Comparison of ENCODE assay signal across 1 cellular context in the genomic region with DNA sequence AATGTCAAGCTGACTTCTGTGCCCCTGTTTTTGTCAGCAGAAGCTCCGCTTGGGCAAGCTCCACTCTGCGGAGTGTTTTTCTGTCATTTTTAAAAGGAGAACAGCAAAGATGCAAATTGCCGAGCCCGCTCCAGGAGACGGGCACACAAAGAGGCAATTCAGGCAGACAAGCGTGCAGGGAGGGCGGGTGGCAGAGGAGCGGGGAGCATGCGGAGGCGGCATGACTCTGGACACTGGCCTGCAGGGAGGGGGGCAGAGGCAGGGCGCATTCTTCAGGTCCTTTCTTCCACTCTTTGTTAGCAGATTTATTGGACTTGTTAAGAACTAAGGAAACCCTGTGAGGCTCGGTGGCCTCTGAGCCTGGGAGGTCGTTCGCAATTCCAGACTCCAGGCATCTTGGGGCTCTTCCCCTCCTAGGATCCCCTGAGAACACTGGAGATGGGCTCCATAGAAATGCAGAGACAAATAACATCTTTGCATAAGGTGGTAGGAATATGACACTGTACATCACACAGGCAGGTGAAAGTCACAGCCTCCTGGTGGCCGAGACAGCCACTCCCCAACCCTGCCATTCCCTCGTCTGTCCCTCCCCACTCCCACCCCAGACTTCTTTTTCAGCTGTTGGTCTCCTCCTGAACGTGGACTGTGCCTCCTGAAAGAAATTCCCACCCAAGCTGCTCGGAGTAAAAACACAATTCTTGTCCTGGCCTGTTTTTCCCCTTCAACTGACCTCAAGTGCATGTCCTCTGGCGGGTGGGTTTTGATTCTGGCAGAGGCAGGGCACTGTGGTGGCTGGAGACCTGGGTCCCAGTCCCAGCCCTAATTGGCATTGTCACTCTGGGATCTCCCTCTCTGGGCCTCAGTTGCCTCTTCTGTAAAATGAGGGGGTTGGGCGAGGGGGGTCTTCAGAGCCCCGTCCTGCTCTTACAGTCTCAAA.
TF ChIP-seq lines count a peak whose summit lies in the region.

No MANE protein-coding gene starts in this region.

TF ChIP-seq in GM23338, 12 proteins besides CTCF, POLR2A, EP300 and RAD21 (continued from another document):
- TF ChIP-seq ZNF462 (CRISPR knock-in tag; IDR thresholded peaks at IDR 0.05) (no peak), ETS1 (IDR thresholded peaks at IDR 0.05) (no peak), EZH2phosphoT487 (IDR thresholded peaks at IDR 0.05; ENCODE audit: unreplicated experiment) (no peak)
